ENCODE assay signal across 12 cellular contexts in the genomic region with DNA sequence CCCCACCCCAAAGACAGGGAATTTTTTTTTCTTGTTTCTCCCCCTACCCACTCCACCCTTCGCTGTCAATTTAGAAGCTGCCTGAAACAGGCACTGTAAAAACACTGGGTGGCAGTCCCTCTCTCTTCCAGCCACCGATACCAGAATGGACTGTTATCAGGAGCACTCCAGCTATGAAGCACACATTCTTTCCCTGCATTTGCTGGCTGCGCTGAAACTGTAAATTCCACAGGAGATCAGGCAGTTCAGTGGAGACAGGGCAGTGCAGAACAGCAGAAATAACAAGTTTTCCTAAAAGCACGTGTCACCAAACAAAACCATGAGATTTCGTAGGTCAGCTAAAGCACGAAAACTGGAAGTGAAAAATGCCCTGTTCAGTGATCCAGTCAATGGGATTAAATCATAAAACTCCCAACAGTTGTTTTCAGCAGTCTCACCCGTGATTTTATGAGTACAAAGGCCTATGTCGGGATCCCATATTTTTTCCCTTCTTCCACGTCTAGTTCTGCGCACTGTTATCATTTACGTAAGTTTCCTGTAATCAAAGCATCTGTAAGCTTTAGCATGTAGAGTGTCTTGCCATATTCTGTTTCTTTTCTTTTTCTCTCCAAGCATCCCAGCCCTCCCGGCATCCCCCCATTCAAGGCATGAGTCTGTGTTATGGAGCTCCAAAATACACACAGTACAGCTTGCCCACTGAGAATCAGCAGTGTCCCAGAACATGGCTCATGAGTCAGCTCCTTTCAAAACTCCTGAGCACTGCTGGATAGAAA.
DNase-seq lines count a peak whose midpoint lies in the region; ATAC-seq and TF ChIP-seq lines count a peak whose summit lies in the region.
"Had no signal": no experiment of that assay in that cellular context is flagged by ENCODE, and none has a peak within 500 bp of the region (broad histone marks: within the 10 kb centered on the region; RNA-seq: fewer than 3 reads in every experiment).

No MANE protein-coding gene starts in this region.

- no peaks in the 10 kb centered on the region for H3K27me3 ChIP-seq in upper lobe of right lung

- no peak overlapping the region for H3K4me3 ChIP-seq in foreskin fibroblast (ENCODE audit: low read depth in 1 of 2, low read length in 2 of 2)
- H3K4me3 ChIP-seq in upper lobe of right lung = no peak overlapping the region
- H3K4me3 ChIP-seq: K562 had no signal

- DNase-seq in NCI-H146 (lab: John Stamatoyannopoulos, UW) (peak; percentile 5), NCI-H146 treated with DMSO at 0.1 percent for 48 hours (lab: John Stamatoyannopoulos, UW; ENCODE audit: unreplicated experiment) (no peak), foreskin fibroblast (peak; percentile 36 to 75), midbrain (lab: John Stamatoyannopoulos, UW) (peak; percentile 33), upper lobe of right lung (no peak), germinal center (ENCODE audit: low spot score) (no peak)
- no peak for DNase-seq in stimulated activated CD8-positive, alpha-beta memory T cell treated with anti-CD3 and anti-CD28 coated beads, Interleukin-4, amount 100 ng/mL, for 48 hours
- DNase-seq: occipital lobe had no signal

- H3K36me3 ChIP-seq in upper lobe of right lung = no peaks in the 10 kb centered on the region

- peak; percentile 49 for ATAC-seq in upper lobe of right lung
- no peak for ATAC-seq in HG03025 (IDR thresholded peaks at IDR 0.05; ENCODE audit: low FRiP score, unreplicated experiment)
- ATAC-seq: K562 had no signal

- intact Hi-C loops in upper lobe of right lung (cut with DNase I) = no loop called here

- no peaks in the 10 kb centered on the region for H3K4me1 ChIP-seq in upper lobe of right lung

- H3K27ac ChIP-seq in upper lobe of right lung = no peak overlapping the region
- H3K27ac ChIP-seq: 22Rv1, epithelial cell of prostate had no signal

- TF ChIP-seq CTCF in foreskin fibroblast (IDR thresholded peaks at IDR 0.05; ENCODE audit: low read depth, low read length) (no peak), upper lobe of right lung (IDR thresholded peaks at IDR 0.05) (no peak)

- H3K9me3 ChIP-seq in upper lobe of right lung = no peaks in the 10 kb centered on the region

Comparison
In these comparisons a context has a peak if more than half of its experiments do, and no peak if none do; other contexts are left out.
1. DNase-seq: peak in NCI-H146 (single experiment), foreskin fibroblast (2 of 2) and midbrain (single experiment); none in NCI-H146 treated with DMSO at 0.1 percent for 48 hours (single experiment), upper lobe of right lung (single experiment), germinal center (single experiment) and stimulated activated CD8-positive, alpha-beta memory T cell treated with anti-CD3 and anti-CD28 coated beads, Interleukin-4, amount 100 ng/mL, for 48 hours (single experiment).